Comparison of ENCODE assay signal across 23 cellular contexts in the genomic region with DNA sequence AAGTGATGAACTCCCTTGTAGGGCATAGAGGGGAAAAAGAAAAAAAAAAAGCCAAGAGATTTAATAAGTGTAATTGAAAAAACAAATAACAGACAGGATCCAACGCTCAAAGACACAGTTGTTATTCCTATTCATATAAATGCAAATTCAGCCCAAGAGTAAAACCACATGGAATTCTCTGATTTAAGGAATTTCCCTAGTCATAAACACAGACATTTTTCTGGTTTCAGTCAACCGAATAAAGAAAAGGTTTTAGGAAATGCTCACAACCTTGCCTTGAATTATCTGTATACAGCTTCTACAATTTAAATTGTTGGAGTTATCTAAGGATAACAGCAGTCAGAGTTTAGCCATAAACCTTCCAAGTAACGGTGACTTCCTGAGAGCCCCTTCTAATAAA.
"Had no signal": no experiment of that assay in that cellular context is flagged by ENCODE, and none has a peak within 500 bp of the region (broad histone marks: within the 10 kb centered on the region; RNA-seq: fewer than 3 reads in every experiment).

No MANE protein-coding gene starts in this region.

- ATAC-seq: gastroesophageal sphincter; heart left ventricle; naive thymus-derived CD8-positive, alpha-beta T cell; pancreas; sciatic nerve; stimulated activated memory B cell treated with anti-CD40 and anti-IgM and Interleukin-4, amounts not matched to agents 10 μg/mL and 1 μg/mL and 100 μg/mL, for 72 hours had no signal

- H3K4me1 ChIP-seq: gastroesophageal sphincter, heart left ventricle, left ventricle myocardium inferior, pancreas, upper lobe of left lung had no signal

- H3K9me3 ChIP-seq: gastroesophageal sphincter, left ventricle myocardium inferior, pancreas, thoracic aorta, upper lobe of left lung had no signal

- H3K27me3 ChIP-seq: gastroesophageal sphincter, heart left ventricle, pancreas, upper lobe of left lung had no signal

- H3K36me3 ChIP-seq: gastroesophageal sphincter, heart left ventricle, left ventricle myocardium inferior, pancreas, thoracic aorta, upper lobe of left lung had no signal

- DNase-seq: activated B cell treated with CpG ODN at 0.5 μM for 24 hours; activated CD4-positive, alpha-beta memory T cell treated with anti-CD3 and anti-CD28 coated beads for 36 hours; activated CD4-positive, alpha-beta T cell treated with anti-CD3 and anti-CD28 coated beads for 4 hours; activated naive CD8-positive, alpha-beta T cell treated with anti-CD3 and anti-CD28 coated beads for 36 hours; activated T-cell treated with anti-CD3 and anti-CD28 coated beads for 4 hours; amygdala; effector CD4-positive, alpha-beta T cell; heart left ventricle; kidney; left ventricle myocardium inferior; mammary epithelial cell; naive thymus-derived CD8-positive, alpha-beta T cell; pancreas; stimulated activated CD4-positive, alpha-beta T cell treated with anti-CD3 and anti-CD28 coated beads, Interleukin-4, amount 100 ng/mL, for 4 hours; T-helper 9 cell; upper lobe of left lung had no signal

- H3K27ac ChIP-seq: coronary artery, gastroesophageal sphincter, heart left ventricle, left ventricle myocardium inferior, pancreas, thoracic aorta, upper lobe of left lung had no signal

- H3K36me3 Mint-ChIP-seq: activated CD4-positive, alpha-beta memory T cell treated with anti-CD3 and anti-CD28 coated beads for 36 hours; activated naive CD8-positive, alpha-beta T cell treated with anti-CD3 and anti-CD28 coated beads for 36 hours; naive thymus-derived CD8-positive, alpha-beta T cell; stimulated activated memory B cell treated with anti-CD40 and anti-IgM and Interleukin-4, amounts not matched to agents 10 μg/mL and 1 μg/mL and 100 μg/mL, for 72 hours had no signal

- H3K27me3 Mint-ChIP-seq: activated B cell treated with CpG ODN at 0.5 μM for 24 hours; activated CD4-positive, alpha-beta memory T cell treated with anti-CD3 and anti-CD28 coated beads for 36 hours; activated naive CD8-positive, alpha-beta T cell treated with anti-CD3 and anti-CD28 coated beads for 36 hours; stimulated activated memory B cell treated with anti-CD40 and anti-IgM and Interleukin-4, amounts not matched to agents 10 μg/mL and 1 μg/mL and 100 μg/mL, for 72 hours had no signal

- H3K4me3 ChIP-seq: coronary artery, gastroesophageal sphincter, heart left ventricle, left ventricle myocardium inferior, pancreas, thoracic aorta, upper lobe of left lung had no signal

- H3K4me3 Mint-ChIP-seq: activated B cell treated with CpG ODN at 0.5 μM for 24 hours; activated CD4-positive, alpha-beta memory T cell treated with anti-CD3 and anti-CD28 coated beads for 36 hours; activated naive CD8-positive, alpha-beta T cell treated with anti-CD3 and anti-CD28 coated beads for 36 hours; activated T-helper 1 cell treated with anti-CD3 and anti-CD28 coated beads, Interleukin-12 subunit alpha, Interleukin-12 subunit beta, Interleukin-2, Interleukin-4 antibody, amounts not matched to agents 30 ng/mL and 10 ng/mL and 1 ng/mL, durations not matched to agents 14 hours and 24 hours and 36 hours; central memory CD8-positive, alpha-beta T cell; naive thymus-derived CD8-positive, alpha-beta T cell; stimulated activated memory B cell treated with anti-CD40 and anti-IgM and Interleukin-4, amounts not matched to agents 10 μg/mL and 1 μg/mL and 100 μg/mL, for 72 hours had no signal

- H3K4me1 Mint-ChIP-seq: activated B cell treated with CpG ODN at 0.5 μM for 24 hours; activated naive CD8-positive, alpha-beta T cell treated with anti-CD3 and anti-CD28 coated beads for 36 hours; central memory CD8-positive, alpha-beta T cell; naive thymus-derived CD8-positive, alpha-beta T cell; stimulated activated memory B cell treated with anti-CD40 and anti-IgM and Interleukin-4, amounts not matched to agents 10 μg/mL and 1 μg/mL and 100 μg/mL, for 72 hours had no signal

- H3K27ac Mint-ChIP-seq: activated B cell treated with CpG ODN at 0.5 μM for 24 hours; activated CD4-positive, alpha-beta memory T cell treated with anti-CD3 and anti-CD28 coated beads for 36 hours; activated naive CD8-positive, alpha-beta T cell treated with anti-CD3 and anti-CD28 coated beads for 36 hours; activated T-helper 1 cell treated with anti-CD3 and anti-CD28 coated beads, Interleukin-12 subunit alpha, Interleukin-12 subunit beta, Interleukin-2, Interleukin-4 antibody, amounts not matched to agents 30 ng/mL and 10 ng/mL and 1 ng/mL, durations not matched to agents 14 hours and 24 hours and 36 hours; naive thymus-derived CD8-positive, alpha-beta T cell; stimulated activated memory B cell treated with anti-CD40 and anti-IgM and Interleukin-4, amounts not matched to agents 10 μg/mL and 1 μg/mL and 100 μg/mL, for 72 hours had no signal

- H3K9me3 Mint-ChIP-seq: activated B cell treated with CpG ODN at 0.5 μM for 24 hours; activated CD4-positive, alpha-beta memory T cell treated with anti-CD3 and anti-CD28 coated beads for 36 hours; activated naive CD8-positive, alpha-beta T cell treated with anti-CD3 and anti-CD28 coated beads for 36 hours; activated T-helper 1 cell treated with anti-CD3 and anti-CD28 coated beads, Interleukin-12 subunit alpha, Interleukin-12 subunit beta, Interleukin-2, Interleukin-4 antibody, amounts not matched to agents 30 ng/mL and 10 ng/mL and 1 ng/mL, durations not matched to agents 14 hours and 24 hours and 36 hours; central memory CD8-positive, alpha-beta T cell; stimulated activated memory B cell treated with anti-CD40 and anti-IgM and Interleukin-4, amounts not matched to agents 10 μg/mL and 1 μg/mL and 100 μg/mL, for 72 hours had no signal
